In the genomic region with DNA sequence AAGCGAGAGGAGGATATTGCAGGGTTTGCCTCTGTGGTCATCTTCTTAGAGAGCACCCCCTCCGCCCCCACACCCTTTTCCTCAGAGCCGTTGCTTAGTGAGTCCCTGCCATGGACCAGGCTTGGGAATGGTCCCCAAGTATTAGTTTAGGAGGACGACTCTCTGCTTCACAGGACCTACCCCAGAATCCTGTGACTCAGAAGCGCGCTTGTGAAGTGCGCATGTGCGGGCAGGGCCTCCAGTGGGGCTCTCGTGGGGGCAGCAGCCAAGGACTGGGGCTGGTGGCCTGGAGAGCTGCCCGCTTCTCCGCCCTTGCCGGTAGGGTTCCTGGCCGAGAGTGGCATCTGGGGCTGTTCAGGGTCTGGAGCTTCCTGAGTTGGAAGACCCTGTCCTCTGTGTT, we compare ENCODE assay signal across 8 cellular contexts. TPM values are rescaled to one million over a fixed set of nuclear protein-coding genes. Genes with fewer than 3 reads are reported as not detected.
DNase-seq lines count a peak whose midpoint lies in the region; ATAC-seq, FAIRE-seq and TF ChIP-seq lines count a peak whose summit lies in the region.

No MANE protein-coding gene starts in this region.

- H3K4me3 ChIP-seq in right cardiac atrium (ENCODE audit: low read length), result no peak overlapping the region

- TF ChIP-seq CTCF in D721Med (IDR thresholded peaks at IDR 0.05; ENCODE audit: insufficient read depth, missing control alignments), result no peak

- H3K27ac Mint-ChIP-seq in activated CD4-positive, alpha-beta T cell treated with anti-CD3 and anti-CD28 coated beads for 36 hours, result peak overlapping the region; percentile 51
- H3K27ac Mint-ChIP-seq in activated naive CD8-positive, alpha-beta T cell, result peak overlapping the region; percentile 76
- no peak overlapping the region for H3K27ac Mint-ChIP-seq in stimulated activated naive CD8-positive, alpha-beta T cell treated with anti-CD3 and anti-CD28 coated beads, Interleukin-15, amount 100 ng/mL, for 72 hours

- peaks cover 4% of the 10 kb centered on the region for H3K4me1 ChIP-seq in right cardiac atrium (ENCODE audit: control insufficient read depth, insufficient read depth, low read length)

- CTCF ChIA-PET in activated CD4-positive, alpha-beta T cell treated with anti-CD3 and anti-CD28 coated beads for 36 hours (lab: Charles Lee), result interaction anchor here (1.1 kb wide), 1 partner anchor 30 kb away, joined by 3 read pairs; no protein-coding TSS in a partner anchor

- 62% methylated on average over 13 of the region's 13 CpGs for WGBS in right cardiac atrium

- no peaks in the 10 kb centered on the region for H3K9me3 ChIP-seq in right cardiac atrium (ENCODE audit: control insufficient read depth, low read length)

- H3K9me3 Mint-ChIP-seq in activated CD4-positive, alpha-beta T cell treated with anti-CD3 and anti-CD28 coated beads for 36 hours (ENCODE audit: low read depth), result no peaks in the 10 kb centered on the region
- H3K9me3 Mint-ChIP-seq in activated naive CD8-positive, alpha-beta T cell (ENCODE audit: low read depth), result no peaks in the 10 kb centered on the region
- H3K9me3 Mint-ChIP-seq in stimulated activated naive CD8-positive, alpha-beta T cell treated with anti-CD3 and anti-CD28 coated beads, Interleukin-15, amount 100 ng/mL, for 72 hours, result no peaks in the 10 kb centered on the region

- peaks cover 7% of the 10 kb centered on the region for H3K36me3 Mint-ChIP-seq in activated CD4-positive, alpha-beta T cell treated with anti-CD3 and anti-CD28 coated beads for 36 hours (ENCODE audit: low read depth)
- no peaks in the 10 kb centered on the region for H3K36me3 Mint-ChIP-seq in activated naive CD8-positive, alpha-beta T cell

- ATAC-seq in activated CD4-positive, alpha-beta T cell treated with anti-CD3 and anti-CD28 coated beads for 36 hours, result no peak
- ATAC-seq in right cardiac atrium, result no peak
- no peak for ATAC-seq in stimulated activated naive CD8-positive, alpha-beta T cell treated with anti-CD3 and anti-CD28 coated beads, Interleukin-15, amount 100 ng/mL, for 72 hours
- no peak for ATAC-seq in HG03571 (IDR thresholded peaks at IDR 0.05; ENCODE audit: unreplicated experiment)

- H3K4me3 Mint-ChIP-seq in activated CD4-positive, alpha-beta T cell treated with anti-CD3 and anti-CD28 coated beads for 36 hours, result peak overlapping the region; percentile 57
- H3K4me3 Mint-ChIP-seq in activated naive CD8-positive, alpha-beta T cell, result peak overlapping the region; percentile 76
- peak overlapping the region; percentile 66 to 69 for H3K4me3 Mint-ChIP-seq in stimulated activated naive CD8-positive, alpha-beta T cell treated with anti-CD3 and anti-CD28 coated beads, Interleukin-15, amount 100 ng/mL, for 72 hours

- peaks cover 36% of the 10 kb centered on the region for H3K4me1 Mint-ChIP-seq in activated CD4-positive, alpha-beta T cell treated with anti-CD3 and anti-CD28 coated beads for 36 hours
- H3K4me1 Mint-ChIP-seq in activated naive CD8-positive, alpha-beta T cell (ENCODE audit: low read depth), result peaks cover 40% of the 10 kb centered on the region
- H3K4me1 Mint-ChIP-seq in stimulated activated naive CD8-positive, alpha-beta T cell treated with anti-CD3 and anti-CD28 coated beads, Interleukin-15, amount 100 ng/mL, for 72 hours, result peaks cover 55% of the 10 kb centered on the region

- no peaks in the 10 kb centered on the region for H3K27me3 ChIP-seq in right cardiac atrium (ENCODE audit: control insufficient read depth, insufficient read depth)

- no peaks in the 10 kb centered on the region for H3K27me3 Mint-ChIP-seq in activated CD4-positive, alpha-beta T cell treated with anti-CD3 and anti-CD28 coated beads for 36 hours
- no peaks in the 10 kb centered on the region for H3K27me3 Mint-ChIP-seq in activated naive CD8-positive, alpha-beta T cell
- H3K27me3 Mint-ChIP-seq in stimulated activated naive CD8-positive, alpha-beta T cell treated with anti-CD3 and anti-CD28 coated beads, Interleukin-15, amount 100 ng/mL, for 72 hours, result no peaks in the 10 kb centered on the region

- peak overlapping the region; percentile 62 for H3K27ac ChIP-seq in right cardiac atrium (ENCODE audit: low read length)

- DNase-seq in activated CD4-positive, alpha-beta T cell treated with anti-CD3 and anti-CD28 coated beads for 36 hours, result peak; percentile 50
- no peak for DNase-seq in activated CD4-positive, alpha-beta T cell treated with anti-CD3 and anti-CD28 coated beads for 4 hours
- DNase-seq in right cardiac atrium, result peak in 2 of 3 donors; percentile 38 to 74
- peak in 1 of 2 donors; percentile 25 for DNase-seq in stimulated activated naive CD8-positive, alpha-beta T cell treated with anti-CD3 and anti-CD28 coated beads, Interleukin-15, amount 100 ng/mL, for 72 hours
- DNase-seq in hepatic stellate cell (ENCODE audit: low spot score), result no peak
- DNase-seq in D721Med (ENCODE audit: insufficient read length, low spot score), result no peak

- intact Hi-C loops in activated CD4-positive, alpha-beta T cell treated with anti-CD3 and anti-CD28 coated beads for 36 hours (cut with DNase I, micrococcal nuclease), result loop anchor here (5.0 to 10.0 kb wide), 2 partner anchors 56 to 621 kb away; no protein-coding TSS in a partner anchor
- intact Hi-C loops in right cardiac atrium (cut with DNase I), result loop anchor here in 3 of 4 donors (5.0 to 10.0 kb wide), 2 partner anchors 34 to 71 kb away; partner anchors contain the start of gene BRWD1 (in 2 of the 3)

- POLR2A ChIA-PET in activated CD4-positive, alpha-beta T cell treated with anti-CD3 and anti-CD28 coated beads for 36 hours (lab: Charles Lee), result no interaction called here

- no peak for FAIRE-seq in D721Med (lab: Jason Lieb, UNC)

RNA-seq across cellular contexts. Expression of gene HMGN1, which starts 37.3 kb away (rescaled TPM):
- total RNA-seq in activated CD4-positive, alpha-beta T cell treated with anti-CD3 and anti-CD28 coated beads for 36 hours, result 100 to 1,000 TPM; 335 to 419 TPM
- total RNA-seq in right cardiac atrium, result 10 to 100 TPM; 66.5 to 84.6 (median 80.8) TPM
- polyA plus RNA-seq in right cardiac atrium, result 50.7 TPM

RNA-seq across cellular contexts. Expression of gene LCA5L, which starts 59.4 kb away (rescaled TPM):
- under 1 TPM; 0.25 to 0.32 TPM for total RNA-seq in activated CD4-positive, alpha-beta T cell treated with anti-CD3 and anti-CD28 coated beads for 36 hours
- 1 to 10 TPM in 3 of 4 donors, under 1 TPM in 1; 0.59 to 1.3 (median 1.2) TPM for total RNA-seq in right cardiac atrium
- 0.50 TPM for polyA plus RNA-seq in right cardiac atrium

Comparison
In these comparisons a context has a peak if more than half of its experiments do, and no peak if none do; other contexts are left out.
1. DNase-seq: peak in activated CD4-positive, alpha-beta T cell treated with anti-CD3 and anti-CD28 coated beads for 36 hours (single experiment) and right cardiac atrium (2 of 3); none in activated CD4-positive, alpha-beta T cell treated with anti-CD3 and anti-CD28 coated beads for 4 hours (0 of 2), hepatic stellate cell (single experiment) and D721Med (single experiment).
2. H3K27ac Mint-ChIP-seq: peak in activated CD4-positive, alpha-beta T cell treated with anti-CD3 and anti-CD28 coated beads for 36 hours (single experiment) and activated naive CD8-positive, alpha-beta T cell (single experiment); none in stimulated activated naive CD8-positive, alpha-beta T cell treated with anti-CD3 and anti-CD28 coated beads, Interleukin-15, amount 100 ng/mL, for 72 hours (0 of 2).
3. Peak in every context shown above with its lines, with median percentiles within 50 percentile points of each other: H3K4me3 Mint-ChIP-seq.